ENCODE assay signal across 1 cellular context in the genomic region with DNA sequence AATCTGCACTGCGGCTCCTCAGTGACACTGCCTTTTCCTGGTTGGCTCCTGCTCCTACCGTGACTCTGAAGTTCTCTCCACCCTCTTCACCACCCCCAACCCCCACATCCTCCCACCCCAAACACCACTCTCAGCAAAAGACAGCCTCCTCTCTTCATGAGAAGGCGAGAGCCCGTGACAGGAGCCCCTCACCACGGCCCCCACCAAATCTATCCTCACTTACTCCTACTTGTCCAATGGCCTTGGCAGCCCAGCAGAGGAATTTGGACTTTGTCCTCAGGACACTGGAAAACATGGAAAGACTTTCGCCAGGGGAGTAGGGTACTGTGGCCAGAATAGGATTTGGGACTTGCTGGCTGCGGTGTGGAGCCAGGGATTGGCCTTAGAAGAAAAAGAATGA.
TF ChIP-seq lines count a peak whose summit lies in the region.

No MANE protein-coding gene starts in this region.

TF ChIP-seq in HepG2, 621 proteins besides CTCF, POLR2A, EP300 and RAD21 (continued from another document and continues in another):
- TF ChIP-seq, protein P1, sequence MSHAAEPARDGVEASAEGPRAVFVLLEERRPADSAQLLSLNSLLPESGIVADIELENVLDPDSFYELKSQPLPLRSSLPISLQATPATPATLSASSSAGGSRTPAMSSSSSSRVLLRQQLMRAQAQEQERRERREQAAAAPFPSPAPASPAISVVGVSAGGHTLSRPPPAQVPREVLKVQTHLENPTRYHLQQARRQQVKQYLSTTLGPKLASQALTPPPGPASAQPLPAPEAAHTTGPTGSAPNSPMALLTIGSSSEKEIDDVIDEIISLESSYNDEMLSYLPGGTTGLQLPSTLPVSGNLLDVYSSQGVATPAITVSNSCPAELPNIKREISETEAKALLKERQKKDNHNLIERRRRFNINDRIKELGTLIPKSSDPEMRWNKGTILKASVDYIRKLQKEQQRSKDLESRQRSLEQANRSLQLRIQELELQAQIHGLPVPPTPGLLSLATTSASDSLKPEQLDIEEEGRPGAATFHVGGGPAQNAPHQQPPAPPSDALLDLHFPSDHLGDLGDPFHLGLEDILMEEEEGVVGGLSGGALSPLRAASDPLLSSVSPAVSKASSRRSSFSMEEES (CRISPR knock-in tag; IDR thresholded peaks at IDR 0.05) = peak; percentile 31; the same call in 1 of the 2 replicates
- peak; percentile 41; the same call in 1 of the 2 replicates for TF ChIP-seq HOXA3 (CRISPR knock-in tag; IDR thresholded peaks at IDR 0.05)
- TF ChIP-seq HDAC1 (CRISPR knock-in tag; IDR thresholded peaks at IDR 0.05) = 0 out of 2 replicates have a peak, but pooled peaks have one; percentile 35
- TF ChIP-seq, protein P2, sequence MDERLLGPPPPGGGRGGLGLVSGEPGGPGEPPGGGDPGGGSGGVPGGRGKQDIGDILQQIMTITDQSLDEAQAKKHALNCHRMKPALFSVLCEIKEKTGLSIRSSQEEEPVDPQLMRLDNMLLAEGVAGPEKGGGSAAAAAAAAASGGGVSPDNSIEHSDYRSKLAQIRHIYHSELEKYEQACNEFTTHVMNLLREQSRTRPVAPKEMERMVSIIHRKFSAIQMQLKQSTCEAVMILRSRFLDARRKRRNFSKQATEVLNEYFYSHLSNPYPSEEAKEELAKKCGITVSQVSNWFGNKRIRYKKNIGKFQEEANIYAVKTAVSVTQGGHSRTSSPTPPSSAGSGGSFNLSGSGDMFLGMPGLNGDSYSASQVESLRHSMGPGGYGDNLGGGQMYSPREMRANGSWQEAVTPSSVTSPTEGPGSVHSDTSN (CRISPR knock-in tag; IDR thresholded peaks at IDR 0.05) = no peak
- TF ChIP-seq DPF2 (CRISPR knock-in tag; IDR thresholded peaks at IDR 0.05; ENCODE audit: borderline replicate concordance, low read depth) = 0 out of 2 replicates have a peak, but pooled peaks have one; percentile 33
- TF ChIP-seq ZNF441 (CRISPR knock-in tag; IDR thresholded peaks at IDR 0.05; ENCODE audit: borderline replicate concordance) = no peak
- TF ChIP-seq, protein P3, sequence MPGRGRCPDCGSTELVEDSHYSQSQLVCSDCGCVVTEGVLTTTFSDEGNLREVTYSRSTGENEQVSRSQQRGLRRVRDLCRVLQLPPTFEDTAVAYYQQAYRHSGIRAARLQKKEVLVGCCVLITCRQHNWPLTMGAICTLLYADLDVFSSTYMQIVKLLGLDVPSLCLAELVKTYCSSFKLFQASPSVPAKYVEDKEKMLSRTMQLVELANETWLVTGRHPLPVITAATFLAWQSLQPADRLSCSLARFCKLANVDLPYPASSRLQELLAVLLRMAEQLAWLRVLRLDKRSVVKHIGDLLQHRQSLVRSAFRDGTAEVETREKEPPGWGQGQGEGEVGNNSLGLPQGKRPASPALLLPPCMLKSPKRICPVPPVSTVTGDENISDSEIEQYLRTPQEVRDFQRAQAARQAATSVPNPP (CRISPR knock-in tag; IDR thresholded peaks at IDR 0.05) = no peak
- no peak for TF ChIP-seq ZNF558 (CRISPR knock-in tag; IDR thresholded peaks at IDR 0.05; ENCODE audit: borderline replicate concordance)
- TF ChIP-seq, protein P4, sequence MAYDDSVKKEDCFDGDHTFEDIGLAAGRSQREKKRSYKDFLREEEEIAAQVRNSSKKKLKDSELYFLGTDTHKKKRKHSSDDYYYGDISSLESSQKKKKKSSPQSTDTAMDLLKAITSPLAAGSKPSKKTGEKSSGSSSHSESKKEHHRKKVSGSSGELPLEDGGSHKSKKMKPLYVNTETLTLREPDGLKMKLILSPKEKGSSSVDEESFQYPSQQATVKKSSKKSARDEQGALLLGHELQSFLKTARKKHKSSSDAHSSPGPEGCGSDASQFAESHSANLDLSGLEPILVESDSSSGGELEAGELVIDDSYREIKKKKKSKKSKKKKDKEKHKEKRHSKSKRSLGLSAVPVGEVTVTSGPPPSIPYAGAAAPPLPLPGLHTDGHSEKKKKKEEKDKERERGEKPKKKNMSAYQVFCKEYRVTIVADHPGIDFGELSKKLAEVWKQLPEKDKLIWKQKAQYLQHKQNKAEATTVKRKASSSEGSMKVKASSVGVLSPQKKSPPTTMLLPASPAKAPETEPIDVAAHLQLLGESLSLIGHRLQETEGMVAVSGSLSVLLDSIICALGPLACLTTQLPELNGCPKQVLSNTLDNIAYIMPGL (CRISPR knock-in tag; IDR thresholded peaks at IDR 0.05; ENCODE audit: borderline replicate concordance in 1 of 2, low read depth in 1 of 2) = no peak
- peak; percentile 98 for TF ChIP-seq HNF4A (CRISPR knock-in tag; IDR thresholded peaks at IDR 0.05)
- TF ChIP-seq SRY (CRISPR knock-in tag; IDR thresholded peaks at IDR 0.05) = no peak
- TF ChIP-seq TEAD3 (CRISPR knock-in tag; optimal IDR thresholded peaks at IDR 0.05; ENCODE audit: borderline replicate concordance) = peak; percentile 86
- no peak for TF ChIP-seq ZNF616 (CRISPR knock-in tag; IDR thresholded peaks at IDR 0.05; ENCODE audit: low read depth)
- TF ChIP-seq KMT2B (CRISPR knock-in tag; IDR thresholded peaks at IDR 0.05) = no peak
- TF ChIP-seq, protein P5, sequence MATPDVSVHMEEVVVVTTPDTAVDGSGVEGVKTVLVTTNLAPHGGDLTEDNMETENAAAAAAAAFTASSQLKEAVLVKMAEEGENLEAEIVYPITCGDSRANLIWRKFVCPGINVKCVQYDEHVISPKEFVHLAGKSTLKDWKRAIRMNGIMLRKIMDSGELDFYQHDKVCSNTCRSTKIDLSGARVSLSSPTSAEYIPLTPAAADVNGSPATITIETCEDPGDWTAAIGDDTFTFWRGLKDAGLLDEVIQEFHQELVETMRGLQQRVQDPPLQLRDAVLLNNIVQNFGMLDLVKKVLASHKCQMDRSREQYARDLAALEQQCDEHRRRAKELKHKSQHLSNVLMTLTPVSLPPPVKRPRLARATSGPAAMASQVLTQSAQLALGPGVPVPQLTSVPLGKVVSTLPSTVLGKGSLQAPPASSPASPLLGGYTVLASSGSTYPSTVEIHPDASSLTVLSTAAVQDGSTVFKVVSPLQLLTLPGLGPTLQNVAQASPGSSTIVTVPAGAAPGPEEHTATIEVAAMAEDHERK (CRISPR knock-in tag; IDR thresholded peaks at IDR 0.05; ENCODE audit: low read depth) = no peak
- peak; percentile 74 for TF ChIP-seq GATAD2A (CRISPR knock-in tag; IDR thresholded peaks at IDR 0.05)
- no peak for TF ChIP-seq ZNF567 (CRISPR knock-in tag; IDR thresholded peaks at IDR 0.05; ENCODE audit: borderline replicate concordance)
- TF ChIP-seq AKAP8 (CRISPR knock-in tag; IDR thresholded peaks at IDR 0.05) = no peak
- TF ChIP-seq, protein P6, sequence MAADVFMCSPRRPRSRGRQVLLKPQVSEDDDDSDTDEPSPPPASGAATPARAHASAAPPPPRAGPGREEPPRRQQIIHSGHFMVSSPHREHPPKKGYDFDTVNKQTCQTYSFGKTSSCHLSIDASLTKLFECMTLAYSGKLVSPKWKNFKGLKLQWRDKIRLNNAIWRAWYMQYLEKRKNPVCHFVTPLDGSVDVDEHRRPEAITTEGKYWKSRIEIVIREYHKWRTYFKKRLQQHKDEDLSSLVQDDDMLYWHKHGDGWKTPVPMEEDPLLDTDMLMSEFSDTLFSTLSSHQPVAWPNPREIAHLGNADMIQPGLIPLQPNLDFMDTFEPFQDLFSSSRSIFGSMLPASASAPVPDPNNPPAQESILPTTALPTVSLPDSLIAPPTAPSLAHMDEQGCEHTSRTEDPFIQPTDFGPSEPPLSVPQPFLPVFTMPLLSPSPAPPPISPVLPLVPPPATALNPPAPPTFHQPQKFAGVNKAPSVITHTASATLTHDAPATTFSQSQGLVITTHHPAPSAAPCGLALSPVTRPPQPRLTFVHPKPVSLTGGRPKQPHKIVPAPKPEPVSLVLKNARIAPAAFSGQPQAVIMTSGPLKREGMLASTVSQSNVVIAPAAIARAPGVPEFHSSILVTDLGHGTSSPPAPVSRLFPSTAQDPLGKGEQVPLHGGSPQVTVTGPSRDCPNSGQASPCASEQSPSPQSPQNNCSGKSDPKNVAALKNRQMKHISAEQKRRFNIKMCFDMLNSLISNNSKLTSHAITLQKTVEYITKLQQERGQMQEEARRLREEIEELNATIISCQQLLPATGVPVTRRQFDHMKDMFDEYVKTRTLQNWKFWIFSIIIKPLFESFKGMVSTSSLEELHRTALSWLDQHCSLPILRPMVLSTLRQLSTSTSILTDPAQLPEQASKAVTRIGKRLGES (CRISPR knock-in tag; IDR thresholded peaks at IDR 0.05; ENCODE audit: borderline replicate concordance) = no peak
- TF ChIP-seq ZMYM4 (CRISPR knock-in tag; IDR thresholded peaks at IDR 0.05) = 0 out of 2 replicates have a peak, but pooled peaks have one; percentile 25
- no peak for TF ChIP-seq NFATC3 (CRISPR knock-in tag; IDR thresholded peaks at IDR 0.05)
- no peak for TF ChIP-seq KAT2B (IDR thresholded peaks at IDR 0.05; ENCODE audit: borderline replicate concordance, low read depth, low read length)
- TF ChIP-seq, protein P7, sequence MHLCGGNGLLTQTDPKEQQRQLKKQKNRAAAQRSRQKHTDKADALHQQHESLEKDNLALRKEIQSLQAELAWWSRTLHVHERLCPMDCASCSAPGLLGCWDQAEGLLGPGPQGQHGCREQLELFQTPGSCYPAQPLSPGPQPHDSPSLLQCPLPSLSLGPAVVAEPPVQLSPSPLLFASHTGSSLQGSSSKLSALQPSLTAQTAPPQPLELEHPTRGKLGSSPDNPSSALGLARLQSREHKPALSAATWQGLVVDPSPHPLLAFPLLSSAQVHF (CRISPR knock-in tag; IDR thresholded peaks at IDR 0.05) = no peak
- TF ChIP-seq NFE2L2 (IDR thresholded peaks at IDR 0.05; ENCODE audit: low read length) = no peak
- no peak for TF ChIP-seq HOXD1 (CRISPR knock-in tag; IDR thresholded peaks at IDR 0.05)
- 0 out of 2 replicates have a peak, but pooled peaks have one; percentile 43 for TF ChIP-seq PHF21A (CRISPR knock-in tag; IDR thresholded peaks at IDR 0.05)
- TF ChIP-seq ZNF713 (CRISPR knock-in tag; IDR thresholded peaks at IDR 0.05) = no peak
- no peak for TF ChIP-seq ELF3 (CRISPR knock-in tag; IDR thresholded peaks at IDR 0.05)
- no peak for TF ChIP-seq NR3C1 (CRISPR knock-in tag; IDR thresholded peaks at IDR 0.05)
- TF ChIP-seq HOXA5 (CRISPR knock-in tag; IDR thresholded peaks at IDR 0.05) = no peak
- TF ChIP-seq, protein P8, sequence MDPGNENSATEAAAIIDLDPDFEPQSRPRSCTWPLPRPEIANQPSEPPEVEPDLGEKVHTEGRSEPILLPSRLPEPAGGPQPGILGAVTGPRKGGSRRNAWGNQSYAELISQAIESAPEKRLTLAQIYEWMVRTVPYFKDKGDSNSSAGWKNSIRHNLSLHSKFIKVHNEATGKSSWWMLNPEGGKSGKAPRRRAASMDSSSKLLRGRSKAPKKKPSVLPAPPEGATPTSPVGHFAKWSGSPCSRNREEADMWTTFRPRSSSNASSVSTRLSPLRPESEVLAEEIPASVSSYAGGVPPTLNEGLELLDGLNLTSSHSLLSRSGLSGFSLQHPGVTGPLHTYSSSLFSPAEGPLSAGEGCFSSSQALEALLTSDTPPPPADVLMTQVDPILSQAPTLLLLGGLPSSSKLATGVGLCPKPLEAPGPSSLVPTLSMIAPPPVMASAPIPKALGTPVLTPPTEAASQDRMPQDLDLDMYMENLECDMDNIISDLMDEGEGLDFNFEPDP (CRISPR knock-in tag; conservative IDR thresholded peaks at IDR 0.05) = no peak
- TF ChIP-seq, protein P9, sequence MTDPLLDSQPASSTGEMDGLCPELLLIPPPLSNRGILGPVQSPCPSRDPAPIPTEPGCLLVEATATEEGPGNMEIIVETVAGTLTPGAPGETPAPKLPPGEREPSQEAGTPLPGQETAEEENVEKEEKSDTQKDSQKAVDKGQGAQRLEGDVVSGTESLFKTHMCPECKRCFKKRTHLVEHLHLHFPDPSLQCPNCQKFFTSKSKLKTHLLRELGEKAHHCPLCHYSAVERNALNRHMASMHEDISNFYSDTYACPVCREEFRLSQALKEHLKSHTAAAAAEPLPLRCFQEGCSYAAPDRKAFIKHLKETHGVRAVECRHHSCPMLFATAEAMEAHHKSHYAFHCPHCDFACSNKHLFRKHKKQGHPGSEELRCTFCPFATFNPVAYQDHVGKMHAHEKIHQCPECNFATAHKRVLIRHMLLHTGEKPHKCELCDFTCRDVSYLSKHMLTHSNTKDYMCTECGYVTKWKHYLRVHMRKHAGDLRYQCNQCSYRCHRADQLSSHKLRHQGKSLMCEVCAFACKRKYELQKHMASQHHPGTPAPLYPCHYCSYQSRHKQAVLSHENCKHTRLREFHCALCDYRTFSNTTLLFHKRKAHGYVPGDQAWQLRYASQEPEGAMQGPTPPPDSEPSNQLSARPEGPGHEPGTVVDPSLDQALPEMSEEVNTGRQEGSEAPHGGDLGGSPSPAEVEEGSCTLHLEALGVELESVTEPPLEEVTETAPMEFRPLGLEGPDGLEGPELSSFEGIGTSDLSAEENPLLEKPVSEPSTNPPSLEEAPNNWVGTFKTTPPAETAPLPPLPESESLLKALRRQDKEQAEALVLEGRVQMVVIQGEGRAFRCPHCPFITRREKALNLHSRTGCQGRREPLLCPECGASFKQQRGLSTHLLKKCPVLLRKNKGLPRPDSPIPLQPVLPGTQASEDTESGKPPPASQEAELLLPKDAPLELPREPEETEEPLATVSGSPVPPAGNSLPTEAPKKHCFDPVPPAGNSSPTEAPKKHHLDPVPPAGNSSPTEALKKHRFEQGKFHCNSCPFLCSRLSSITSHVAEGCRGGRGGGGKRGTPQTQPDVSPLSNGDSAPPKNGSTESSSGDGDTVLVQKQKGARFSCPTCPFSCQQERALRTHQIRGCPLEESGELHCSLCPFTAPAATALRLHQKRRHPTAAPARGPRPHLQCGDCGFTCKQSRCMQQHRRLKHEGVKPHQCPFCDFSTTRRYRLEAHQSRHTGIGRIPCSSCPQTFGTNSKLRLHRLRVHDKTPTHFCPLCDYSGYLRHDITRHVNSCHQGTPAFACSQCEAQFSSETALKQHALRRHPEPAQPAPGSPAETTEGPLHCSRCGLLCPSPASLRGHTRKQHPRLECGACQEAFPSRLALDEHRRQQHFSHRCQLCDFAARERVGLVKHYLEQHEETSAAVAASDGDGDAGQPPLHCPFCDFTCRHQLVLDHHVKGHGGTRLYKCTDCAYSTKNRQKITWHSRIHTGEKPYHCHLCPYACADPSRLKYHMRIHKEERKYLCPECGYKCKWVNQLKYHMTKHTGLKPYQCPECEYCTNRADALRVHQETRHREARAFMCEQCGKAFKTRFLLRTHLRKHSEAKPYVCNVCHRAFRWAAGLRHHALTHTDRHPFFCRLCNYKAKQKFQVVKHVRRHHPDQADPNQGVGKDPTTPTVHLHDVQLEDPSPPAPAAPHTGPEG (CRISPR knock-in tag; IDR thresholded peaks at IDR 0.05) = no peak
- no peak for TF ChIP-seq FOXK2 (IDR thresholded peaks at IDR 0.05)
- TF ChIP-seq, protein P10, sequence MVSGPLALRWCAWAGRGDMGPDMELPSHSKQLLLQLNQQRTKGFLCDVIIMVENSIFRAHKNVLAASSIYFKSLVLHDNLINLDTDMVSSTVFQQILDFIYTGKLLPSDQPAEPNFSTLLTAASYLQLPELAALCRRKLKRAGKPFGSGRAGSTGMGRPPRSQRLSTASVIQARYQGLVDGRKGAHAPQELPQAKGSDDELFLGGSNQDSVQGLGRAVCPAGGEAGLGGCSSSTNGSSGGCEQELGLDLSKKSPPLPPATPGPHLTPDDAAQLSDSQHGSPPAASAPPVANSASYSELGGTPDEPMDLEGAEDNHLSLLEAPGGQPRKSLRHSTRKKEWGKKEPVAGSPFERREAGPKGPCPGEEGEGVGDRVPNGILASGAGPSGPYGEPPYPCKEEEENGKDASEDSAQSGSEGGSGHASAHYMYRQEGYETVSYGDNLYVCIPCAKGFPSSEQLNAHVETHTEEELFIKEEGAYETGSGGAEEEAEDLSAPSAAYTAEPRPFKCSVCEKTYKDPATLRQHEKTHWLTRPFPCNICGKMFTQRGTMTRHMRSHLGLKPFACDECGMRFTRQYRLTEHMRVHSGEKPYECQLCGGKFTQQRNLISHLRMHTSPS (CRISPR knock-in tag; IDR thresholded peaks at IDR 0.05; ENCODE audit: low read depth) = no peak
- TF ChIP-seq SOX13 (IDR thresholded peaks at IDR 0.05) = no peak
- TF ChIP-seq SOX13 (CRISPR knock-in tag; conservative IDR thresholded peaks at IDR 0.05 in 1 of 2, IDR thresholded peaks at IDR 0.05 in 1 of 2) = peak in 1 of 2 experiments; percentile 59; a peak in 2 of 4 replicates
- no peak for TF ChIP-seq CC2D1A (CRISPR knock-in tag; IDR thresholded peaks at IDR 0.05)
- no peak for TF ChIP-seq HNRNPL (IDR thresholded peaks at IDR 0.05; ENCODE audit: low read depth, low read length)
- no peak for TF ChIP-seq ZNF382 (CRISPR knock-in tag; IDR thresholded peaks at IDR 0.05; ENCODE audit: borderline replicate concordance)
- TF ChIP-seq ZNF33B (CRISPR knock-in tag; IDR thresholded peaks at IDR 0.05) = 0 out of 2 replicates have a peak, but pooled peaks have one; percentile 36
